In genomic region chr5:142830241-142831018, GRCh38 we compare ENCODE assay signal across 14 cellular contexts.
DNase-seq lines count a peak whose midpoint lies in the region; ATAC-seq and TF ChIP-seq lines count a peak whose summit lies in the region.
"Had no signal": no experiment of that assay in that cellular context is flagged by ENCODE, and none has a peak within 500 bp of the region (broad histone marks: within the 10 kb centered on the region; RNA-seq: fewer than 3 reads in every experiment).

No MANE protein-coding gene starts in this region.

- ATAC-seq in GM21360 (IDR thresholded peaks at IDR 0.05; ENCODE audit: unreplicated experiment) (no peak), HG02885 (IDR thresholded peaks at IDR 0.05; ENCODE audit: poor library complexity, unreplicated experiment) (no peak), HG03457 (IDR thresholded peaks at IDR 0.05; ENCODE audit: unreplicated experiment) (no peak), HG03175 (IDR thresholded peaks at IDR 0.05; ENCODE audit: unreplicated experiment) (no peak)
- ATAC-seq: HepG2; mucosa of descending colon; stimulated activated naive B cell treated with anti-CD40 and anti-IgM and Interleukin-4, amounts not matched to agents 10 μg/mL and 1 μg/mL and 100 μg/mL, for 72 hours had no signal

- peak; percentile 45 for DNase-seq in AG04449 (ENCODE audit: low read depth, low spot score)
- DNase-seq in HFF-Myc (ENCODE audit: extremely low read depth, low read depth) = peak; percentile 25
- peak; percentile 42 for DNase-seq in astrocyte of the hippocampus (ENCODE audit: low read depth, low spot score)
- DNase-seq in lung microvascular endothelial cell (ENCODE audit: low read depth in 2 of 2) = peak; percentile 81 to 94
- DNase-seq: foreskin melanocyte; mucosa of descending colon; psoas muscle; stimulated activated naive B cell treated with anti-CD40 and anti-IgM and Interleukin-4, amounts not matched to agents 10 μg/mL and 1 μg/mL and 100 μg/mL, for 72 hours had no signal

- CTCF ChIA-PET in AG04449 (lab: Yijun Ruan, JAX) = interaction anchor here (0.8 to 2.6 kb wide), 6 partner anchors 22 to 117 kb away, joined by 3 to 10 read pairs (median 6); no protein-coding TSS in a partner anchor

- no peak overlapping the region for H3K4me3 ChIP-seq in AG04449 (ENCODE audit: low read depth, low read length)
- H3K4me3 ChIP-seq in HFF-Myc (replicated peaks; ENCODE audit: low read depth, low read length) = no peak overlapping the region
- H3K4me3 ChIP-seq: BLaER1, mucosa of descending colon, psoas muscle had no signal

- TF ChIP-seq CTCF in AG04449 (IDR thresholded peaks at IDR 0.05; ENCODE audit: insufficient read depth, low read length, missing control alignments) (no peak), HFF-Myc (IDR thresholded peaks at IDR 0.05; ENCODE audit: low read depth, low read length, missing control alignments) (no peak)

- POLR2A ChIA-PET in AG04449 (lab: Yijun Ruan, JAX) = no interaction called here

Comparison
In these comparisons a context has a peak if more than half of its experiments do, and no peak if none do; other contexts are left out.
1. DNase-seq: peak in every context shown above with its lines; median percentile 88 in lung microvascular endothelial cell; 45 in AG04449; 42 in astrocyte of the hippocampus; 25 in HFF-Myc.